12 cellular contexts compared by ENCODE assay signal in the genomic region with DNA sequence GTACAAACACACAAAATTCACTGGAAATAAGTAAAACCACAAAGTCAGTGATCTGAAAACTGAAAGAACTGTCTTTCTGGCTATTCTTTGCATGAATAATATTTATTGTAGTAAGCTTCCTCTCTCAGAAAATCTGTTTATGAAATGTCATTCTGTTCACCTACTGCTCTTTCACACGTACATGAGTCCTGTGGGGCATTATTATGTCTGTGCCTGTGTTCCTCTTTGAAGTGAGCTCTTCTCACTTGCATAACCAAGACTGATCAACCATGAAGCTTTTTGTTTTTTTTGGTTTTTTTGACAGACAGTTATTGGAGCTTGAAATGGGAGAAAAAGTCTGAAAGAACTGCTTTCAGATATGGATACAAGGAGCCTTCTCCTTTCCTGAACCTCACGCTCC.
A peak's percentile ranks its signal among the peaks of the same experiment; 100 is the strongest.
DNase-seq lines count a peak whose midpoint lies in the region; ATAC-seq, FAIRE-seq and TF ChIP-seq lines count a peak whose summit lies in the region.
"Had no signal": no experiment of that assay in that cellular context is flagged by ENCODE, and none has a peak within 500 bp of the region (broad histone marks: within the 10 kb centered on the region; RNA-seq: fewer than 3 reads in every experiment).

No MANE protein-coding gene starts in this region.

- no peak overlapping the region for H3K27ac ChIP-seq in CD4-positive, alpha-beta memory T cell (ENCODE audit: low read depth, low read length)
- H3K27ac ChIP-seq in right cardiac atrium (ENCODE audit: low read length) (no peak overlapping the region), kidney (ENCODE audit: low read depth in 2 of 2, low read length in 2 of 2) (no peak overlapping the region)
- H3K27ac ChIP-seq: adrenal gland, VCaP had no signal

- H3K4me1 Mint-ChIP-seq in CD4-positive, alpha-beta memory T cell = peaks cover 0 to 4% (median under 1%) of the 10 kb centered on the region in 4 donors

- WGBS in right cardiac atrium = 74% methylated on average over 2 of the region's 2 CpGs

- H3K36me3 Mint-ChIP-seq in CD4-positive, alpha-beta memory T cell = no peaks in the 10 kb centered on the region

- POLR2A ChIA-PET in CD4-positive, alpha-beta memory T cell (lab: Charles Lee; ENCODE audit: partially characterized antibody) = no interaction called here

- no peaks in the 10 kb centered on the region for H3K9me3 Mint-ChIP-seq in CD4-positive, alpha-beta memory T cell

- no peak overlapping the region for H3K4me3 Mint-ChIP-seq in CD4-positive, alpha-beta memory T cell

- FAIRE-seq in kidney (lab: Jason Lieb, UNC) = no peak

- no peaks in the 10 kb centered on the region for H3K9me3 ChIP-seq in CD4-positive, alpha-beta memory T cell (ENCODE audit: control insufficient read depth in 1 of 2, low read length in 2 of 2)
- H3K9me3 ChIP-seq in right cardiac atrium (ENCODE audit: control insufficient read depth, low read length) = no peaks in the 10 kb centered on the region
- H3K9me3 ChIP-seq in kidney (ENCODE audit: control insufficient read depth in 1 of 2, low read length in 2 of 2) = no peaks in the 10 kb centered on the region
- H3K9me3 ChIP-seq: adrenal gland had no signal

- CTCF ChIA-PET in CD4-positive, alpha-beta memory T cell (lab: Charles Lee; ENCODE audit: partially characterized antibody) = no interaction called here

- H3K36me3 ChIP-seq in CD4-positive, alpha-beta memory T cell (ENCODE audit: insufficient read depth, low read length) = no peaks in the 10 kb centered on the region
- no peaks in the 10 kb centered on the region for H3K36me3 ChIP-seq in kidney (ENCODE audit: control insufficient read depth in 1 of 2, insufficient read depth in 2 of 2, low read length in 2 of 2)
- H3K36me3 ChIP-seq: adrenal gland had no signal

- peaks cover 0 to 3% of the 10 kb centered on the region in 2 donors for H3K27me3 Mint-ChIP-seq in CD4-positive, alpha-beta memory T cell

- DNase-seq in kidney glomerular epithelial cell (lab: John Stamatoyannopoulos, UW) = peak; percentile 85
- DNase-seq in middle frontal gyrus (ENCODE audit: extremely low spot score, low spot score) = no peak
- no peak for DNase-seq in CD4-positive, alpha-beta memory T cell
- DNase-seq in right cardiac atrium = no peak
- no peak for DNase-seq in kidney
- DNase-seq: adrenal gland, occipital lobe, OCI-M1 had no signal

- intact Hi-C loops in CD4-positive, alpha-beta memory T cell (cut with micrococcal nuclease) = no loop called here
- intact Hi-C loops in right cardiac atrium (cut with DNase I) (no loop called here), kidney (cut with DNase I) (no loop called here)

- H3K4me1 ChIP-seq in CD4-positive, alpha-beta memory T cell (ENCODE audit: insufficient read depth, low read length) = no peaks in the 10 kb centered on the region
- H3K4me1 ChIP-seq in right cardiac atrium (ENCODE audit: control insufficient read depth, insufficient read depth, low read length) = no peaks in the 10 kb centered on the region
- peaks cover 7 to 19% of the 10 kb centered on the region in 2 donors for H3K4me1 ChIP-seq in kidney (ENCODE audit: control insufficient read depth in 1 of 2, insufficient read depth in 1 of 2, low read depth in 1 of 2, low read length in 2 of 2)
- H3K4me1 ChIP-seq: adrenal gland had no signal

- H3K4me3 ChIP-seq in CD4-positive, alpha-beta memory T cell (ENCODE audit: low read length in 2 of 2) = no peak overlapping the region
- H3K4me3 ChIP-seq in right cardiac atrium (ENCODE audit: low read length) (no peak overlapping the region), kidney (ENCODE audit: low read length in 2 of 2) (no peak overlapping the region)
- H3K4me3 ChIP-seq: adrenal gland had no signal

- H3K27me3 ChIP-seq in CD4-positive, alpha-beta memory T cell (ENCODE audit: insufficient read depth, low read length) = no peaks in the 10 kb centered on the region
- no peaks in the 10 kb centered on the region for H3K27me3 ChIP-seq in right cardiac atrium (ENCODE audit: control insufficient read depth, insufficient read depth)
- H3K27me3 ChIP-seq: adrenal gland had no signal

- no peak overlapping the region for H3K27ac Mint-ChIP-seq in CD4-positive, alpha-beta memory T cell

- no peak for TF ChIP-seq CTCF in kidney (IDR thresholded peaks at IDR 0.05; ENCODE audit: borderline replicate concordance, extremely low read depth, insufficient read depth)

- ATAC-seq in GM18520 (IDR thresholded peaks at IDR 0.05; ENCODE audit: unreplicated experiment) (peak; percentile 77), GM21515 (IDR thresholded peaks at IDR 0.05; ENCODE audit: unreplicated experiment) (peak; percentile 83), HG03139 (IDR thresholded peaks at IDR 0.05; ENCODE audit: unreplicated experiment) (peak; percentile 86), right cardiac atrium (no peak)

- no peak overlapping the region for H3K9ac ChIP-seq in kidney (ENCODE audit: low read length in 2 of 2)

Comparison
In these comparisons a context has a peak if more than half of its experiments do, and no peak if none do; other contexts are left out.
1. ATAC-seq: peak in GM18520 (single experiment), GM21515 (single experiment) and HG03139 (single experiment); none in right cardiac atrium (0 of 2).